1 cellular context compared by ENCODE assay signal in genomic region chr15:52746162-52746721, GRCh38.
TF ChIP-seq lines count a peak whose summit lies in the region.

No MANE protein-coding gene starts in this region.

TF ChIP-seq in H1, 55 proteins besides CTCF, POLR2A, EP300 and RAD21:
- no peak for TF ChIP-seq CHD1 (IDR thresholded peaks at IDR 0.05; ENCODE audit: low read depth, low read length)
- TF ChIP-seq TAF7 (optimal IDR thresholded peaks at IDR 0.05; ENCODE audit: borderline replicate concordance, low read depth, low read length) = peak; percentile 32
- peak; percentile 10 for TF ChIP-seq KDM4A (IDR thresholded peaks at IDR 0.05; ENCODE audit: low read depth, low read length, severe bottlenecking)
- 0 out of 2 replicates have a peak, but pooled peaks have one; percentile 35 for TF ChIP-seq YY1 (IDR thresholded peaks at IDR 0.05; ENCODE audit: low read depth, low read length)
- TF ChIP-seq, protein P1, sequence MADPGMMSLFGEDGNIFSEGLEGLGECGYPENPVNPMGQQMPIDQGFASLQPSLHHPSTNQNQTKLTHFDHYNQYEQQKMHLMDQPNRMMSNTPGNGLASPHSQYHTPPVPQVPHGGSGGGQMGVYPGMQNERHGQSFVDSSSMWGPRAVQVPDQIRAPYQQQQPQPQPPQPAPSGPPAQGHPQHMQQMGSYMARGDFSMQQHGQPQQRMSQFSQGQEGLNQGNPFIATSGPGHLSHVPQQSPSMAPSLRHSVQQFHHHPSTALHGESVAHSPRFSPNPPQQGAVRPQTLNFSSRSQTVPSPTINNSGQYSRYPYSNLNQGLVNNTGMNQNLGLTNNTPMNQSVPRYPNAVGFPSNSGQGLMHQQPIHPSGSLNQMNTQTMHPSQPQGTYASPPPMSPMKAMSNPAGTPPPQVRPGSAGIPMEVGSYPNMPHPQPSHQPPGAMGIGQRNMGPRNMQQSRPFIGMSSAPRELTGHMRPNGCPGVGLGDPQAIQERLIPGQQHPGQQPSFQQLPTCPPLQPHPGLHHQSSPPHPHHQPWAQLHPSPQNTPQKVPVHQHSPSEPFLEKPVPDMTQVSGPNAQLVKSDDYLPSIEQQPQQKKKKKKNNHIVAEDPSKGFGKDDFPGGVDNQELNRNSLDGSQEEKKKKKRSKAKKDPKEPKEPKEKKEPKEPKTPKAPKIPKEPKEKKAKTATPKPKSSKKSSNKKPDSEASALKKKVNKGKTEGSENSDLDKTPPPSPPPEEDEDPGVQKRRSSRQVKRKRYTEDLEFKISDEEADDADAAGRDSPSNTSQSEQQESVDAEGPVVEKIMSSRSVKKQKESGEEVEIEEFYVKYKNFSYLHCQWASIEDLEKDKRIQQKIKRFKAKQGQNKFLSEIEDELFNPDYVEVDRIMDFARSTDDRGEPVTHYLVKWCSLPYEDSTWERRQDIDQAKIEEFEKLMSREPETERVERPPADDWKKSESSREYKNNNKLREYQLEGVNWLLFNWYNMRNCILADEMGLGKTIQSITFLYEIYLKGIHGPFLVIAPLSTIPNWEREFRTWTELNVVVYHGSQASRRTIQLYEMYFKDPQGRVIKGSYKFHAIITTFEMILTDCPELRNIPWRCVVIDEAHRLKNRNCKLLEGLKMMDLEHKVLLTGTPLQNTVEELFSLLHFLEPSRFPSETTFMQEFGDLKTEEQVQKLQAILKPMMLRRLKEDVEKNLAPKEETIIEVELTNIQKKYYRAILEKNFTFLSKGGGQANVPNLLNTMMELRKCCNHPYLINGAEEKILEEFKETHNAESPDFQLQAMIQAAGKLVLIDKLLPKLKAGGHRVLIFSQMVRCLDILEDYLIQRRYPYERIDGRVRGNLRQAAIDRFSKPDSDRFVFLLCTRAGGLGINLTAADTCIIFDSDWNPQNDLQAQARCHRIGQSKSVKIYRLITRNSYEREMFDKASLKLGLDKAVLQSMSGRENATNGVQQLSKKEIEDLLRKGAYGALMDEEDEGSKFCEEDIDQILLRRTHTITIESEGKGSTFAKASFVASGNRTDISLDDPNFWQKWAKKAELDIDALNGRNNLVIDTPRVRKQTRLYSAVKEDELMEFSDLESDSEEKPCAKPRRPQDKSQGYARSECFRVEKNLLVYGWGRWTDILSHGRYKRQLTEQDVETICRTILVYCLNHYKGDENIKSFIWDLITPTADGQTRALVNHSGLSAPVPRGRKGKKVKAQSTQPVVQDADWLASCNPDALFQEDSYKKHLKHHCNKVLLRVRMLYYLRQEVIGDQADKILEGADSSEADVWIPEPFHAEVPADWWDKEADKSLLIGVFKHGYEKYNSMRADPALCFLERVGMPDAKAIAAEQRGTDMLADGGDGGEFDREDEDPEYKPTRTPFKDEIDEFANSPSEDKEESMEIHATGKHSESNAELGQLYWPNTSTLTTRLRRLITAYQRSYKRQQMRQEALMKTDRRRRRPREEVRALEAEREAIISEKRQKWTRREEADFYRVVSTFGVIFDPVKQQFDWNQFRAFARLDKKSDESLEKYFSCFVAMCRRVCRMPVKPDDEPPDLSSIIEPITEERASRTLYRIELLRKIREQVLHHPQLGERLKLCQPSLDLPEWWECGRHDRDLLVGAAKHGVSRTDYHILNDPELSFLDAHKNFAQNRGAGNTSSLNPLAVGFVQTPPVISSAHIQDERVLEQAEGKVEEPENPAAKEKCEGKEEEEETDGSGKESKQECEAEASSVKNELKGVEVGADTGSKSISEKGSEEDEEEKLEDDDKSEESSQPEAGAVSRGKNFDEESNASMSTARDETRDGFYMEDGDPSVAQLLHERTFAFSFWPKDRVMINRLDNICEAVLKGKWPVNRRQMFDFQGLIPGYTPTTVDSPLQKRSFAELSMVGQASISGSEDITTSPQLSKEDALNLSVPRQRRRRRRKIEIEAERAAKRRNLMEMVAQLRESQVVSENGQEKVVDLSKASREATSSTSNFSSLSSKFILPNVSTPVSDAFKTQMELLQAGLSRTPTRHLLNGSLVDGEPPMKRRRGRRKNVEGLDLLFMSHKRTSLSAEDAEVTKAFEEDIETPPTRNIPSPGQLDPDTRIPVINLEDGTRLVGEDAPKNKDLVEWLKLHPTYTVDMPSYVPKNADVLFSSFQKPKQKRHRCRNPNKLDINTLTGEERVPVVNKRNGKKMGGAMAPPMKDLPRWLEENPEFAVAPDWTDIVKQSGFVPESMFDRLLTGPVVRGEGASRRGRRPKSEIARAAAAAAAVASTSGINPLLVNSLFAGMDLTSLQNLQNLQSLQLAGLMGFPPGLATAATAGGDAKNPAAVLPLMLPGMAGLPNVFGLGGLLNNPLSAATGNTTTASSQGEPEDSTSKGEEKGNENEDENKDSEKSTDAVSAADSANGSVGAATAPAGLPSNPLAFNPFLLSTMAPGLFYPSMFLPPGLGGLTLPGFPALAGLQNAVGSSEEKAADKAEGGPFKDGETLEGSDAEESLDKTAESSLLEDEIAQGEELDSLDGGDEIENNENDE (IDR thresholded peaks at IDR 0.05; ENCODE audit: insufficient replicate concordance, low read length) = no peak
- peak; percentile 67 for TF ChIP-seq TAF1 (IDR thresholded peaks at IDR 0.05; ENCODE audit: low read depth, low read length)
